In the genomic region with DNA sequence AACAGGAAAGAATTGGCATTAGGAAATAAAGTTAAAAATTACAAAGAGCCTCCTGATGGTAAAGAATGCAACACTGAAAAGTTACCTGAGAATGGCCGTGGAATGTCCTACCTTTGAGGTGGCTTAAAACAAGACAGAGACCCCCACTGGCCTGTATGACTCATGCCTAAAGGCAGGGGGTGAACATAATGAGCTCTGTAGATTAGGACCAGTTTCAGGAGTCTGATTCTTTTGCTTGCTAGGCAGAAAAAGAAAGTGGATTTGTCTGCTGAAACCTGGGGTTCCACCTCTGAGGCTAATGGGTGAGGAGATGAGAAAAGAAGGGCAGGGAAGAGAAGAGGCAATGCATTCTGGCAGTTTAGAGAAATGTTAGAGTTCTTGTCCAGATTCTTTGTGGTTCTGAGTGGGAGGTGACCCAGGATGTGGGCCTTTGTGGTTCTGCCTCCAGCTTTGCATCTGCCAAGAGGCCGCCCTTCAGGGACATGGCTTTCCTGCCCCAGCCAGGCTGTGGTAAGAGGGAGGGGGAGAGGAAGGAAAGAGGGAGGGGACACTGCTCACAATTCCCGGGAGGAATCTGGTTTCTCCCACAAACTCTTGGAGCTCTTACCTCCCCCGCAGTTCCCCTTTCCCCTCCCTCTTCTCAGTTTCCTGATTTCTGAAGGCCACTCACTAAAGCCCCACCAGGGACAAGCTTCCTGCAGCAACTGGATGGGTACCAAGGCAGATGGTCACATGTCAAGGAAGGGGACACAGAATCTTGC, we compare ENCODE assay signal across 14 cellular contexts.
DNase-seq lines count a peak whose midpoint lies in the region; ATAC-seq and TF ChIP-seq lines count a peak whose summit lies in the region.
"Had no signal": no experiment of that assay in that cellular context is flagged by ENCODE, and none has a peak within 500 bp of the region (broad histone marks: within the 10 kb centered on the region; RNA-seq: fewer than 3 reads in every experiment).

No MANE protein-coding gene starts in this region.

- H3K36me3 ChIP-seq in adrenal gland (replicated peaks in 1 of 2) (no peaks in the 10 kb centered on the region), sigmoid colon (no peaks in the 10 kb centered on the region)

- ATAC-seq in GM18861 (IDR thresholded peaks at IDR 0.05; ENCODE audit: unreplicated experiment) (peak; percentile 52), Right ventricle myocardium superior (ENCODE audit: poor library complexity) (peak; percentile 19)
- ATAC-seq: esophagus mucosa; stimulated activated naive B cell treated with anti-CD40 and anti-IgM and Interleukin-4, amounts not matched to agents 10 μg/mL and 1 μg/mL and 100 μg/mL, for 72 hours had no signal

- H3K9me3 ChIP-seq in adrenal gland (replicated peaks in 1 of 3), result no peaks in the 10 kb centered on the region
- no peaks in the 10 kb centered on the region for H3K9me3 ChIP-seq in sigmoid colon

- H3K4me1 ChIP-seq in adrenal gland (replicated peaks in 1 of 2) (peaks cover 14 to 20% of the 10 kb centered on the region in 2 donors), sigmoid colon (peaks cover 0 to 9% (median 0%) of the 10 kb centered on the region in 4 donors)

- intact Hi-C loops in adrenal gland (cut with DNase I) (no loop called here), Right ventricle myocardium superior (cut with DNase I) (loop anchor here (10.0 kb wide), 1 partner anchor 56 kb away; no protein-coding TSS in a partner anchor), sigmoid colon (cut with DNase I) (no loop called here)

- H3K4me3 ChIP-seq in adrenal gland (no peak overlapping the region), sigmoid colon (no peak overlapping the region)

- WGBS in adrenal gland, 4 donors, result 37 to 52% (median 48%) methylated on average over 2 to 4 of the region's 4 CpGs
- 59 to 69% methylated on average over 4 of the region's 4 CpGs for WGBS in sigmoid colon, 2 donors

- DNase-seq in adrenal gland, result peak in 5 of 7 donors; percentile 14 to 39 (median 23)
- DNase-seq in Right ventricle myocardium superior, result peak; percentile 50
- DNase-seq in sigmoid colon, result peak; percentile 50
- no peak for DNase-seq in germinal center (ENCODE audit: low spot score)
- DNase-seq in OCI-M1 (lab: John Stamatoyannopoulos, UW), result no peak
- DNase-seq in stimulated activated CD4-positive, alpha-beta T cell treated with anti-CD3 and anti-CD28 coated beads, Interleukin-4, amount 100 ng/mL, for 24 hours, result no peak
- DNase-seq in activated naive CD4-positive, alpha-beta T cell treated with anti-CD3 and anti-CD28 coated beads, Interleukin-2, amount 50 U/mL, for 16 hours, result no peak
- DNase-seq: CD4-positive, CD25-positive, alpha-beta regulatory T cell; NCI-H1930; NK-92 treated with Interleukin-12 subunit alpha and Interleukin-12 subunit beta, amount 100 ng/mL, for 24 hours; stimulated activated CD4-positive, alpha-beta T cell treated with anti-CD3 and anti-CD28 coated beads, Interleukin-2, amount 100 ng/mL, for 24 hours; stimulated activated naive B cell treated with anti-CD40 and anti-IgM and Interleukin-4, amounts not matched to agents 10 μg/mL and 1 μg/mL and 100 μg/mL, for 72 hours had no signal

- TF ChIP-seq EP300 in sigmoid colon (IDR thresholded peaks at IDR 0.05), result no peak

- TF ChIP-seq POLR2A in adrenal gland (IDR thresholded peaks at IDR 0.05), result no peak
- TF ChIP-seq POLR2A in sigmoid colon (IDR thresholded peaks at IDR 0.05), result no peak

- peak overlapping the region in 1 of 5 donors; percentile 3 for H3K27ac ChIP-seq in adrenal gland
- no peak overlapping the region for H3K27ac ChIP-seq in sigmoid colon

- H3K27me3 ChIP-seq in adrenal gland (no peaks in the 10 kb centered on the region), sigmoid colon (no peaks in the 10 kb centered on the region)

- TF ChIP-seq CTCF in adrenal gland (IDR thresholded peaks at IDR 0.05), result no peak
- TF ChIP-seq CTCF in sigmoid colon (IDR thresholded peaks at IDR 0.05), result no peak

Comparison
In these comparisons a context has a peak if more than half of its experiments do, and no peak if none do; other contexts are left out.
1. DNase-seq: peak in adrenal gland (5 of 7), Right ventricle myocardium superior (single experiment) and sigmoid colon (single experiment); none in germinal center (single experiment), OCI-M1 (single experiment), stimulated activated CD4-positive, alpha-beta T cell treated with anti-CD3 and anti-CD28 coated beads, Interleukin-4, amount 100 ng/mL, for 24 hours (single experiment) and activated naive CD4-positive, alpha-beta T cell treated with anti-CD3 and anti-CD28 coated beads, Interleukin-2, amount 50 U/mL, for 16 hours (single experiment).